ENCODE assay signal across 9 cellular contexts in genomic region chr5:145936401-145937131, GRCh38. TPM values are rescaled to one million over a fixed set of nuclear protein-coding genes. Genes with fewer than 3 reads are reported as not detected.
DNase-seq lines count a peak whose midpoint lies in the region; ATAC-seq and TF ChIP-seq lines count a peak whose summit lies in the region.
"Had no signal": no experiment of that assay in that cellular context is flagged by ENCODE, and none has a peak within 500 bp of the region (broad histone marks: within the 10 kb centered on the region; RNA-seq: fewer than 3 reads in every experiment).

Gene SH3RF2, plus strand, starts transcription at chr5:145936578. Its CDS starts 1,351 bp downstream, at chr5:145937929.

- TF ChIP-seq CTCF in VCaP (conservative IDR thresholded peaks at IDR 0.05) (no peak), fibroblast of mammary gland (conservative IDR thresholded peaks at IDR 0.05; ENCODE audit: control insufficient read depth, insufficient read depth, low read depth, low read length) (no peak), neural crest cell (conservative IDR thresholded peaks at IDR 0.05) (no peak)

- peak within 1 kb of the TSS; percentile 50 for H3K4me3 ChIP-seq in fibroblast of mammary gland (ENCODE audit: control insufficient read depth, low read depth, low read length)
- H3K4me3 ChIP-seq: GM12878 had no signal

- peaks cover 28% of the 10 kb centered on the region for H3K27me3 Mint-ChIP-seq in neural crest cell (ENCODE audit: low read depth)

- in situ Hi-C loops in ACHN (cut with HindIII; ENCODE audit: low pct_ligation_motif_present, low pct_unique_long_range_greater_than_20kb, low sequenced_read_pairs), result no loop called here

- H3K27ac Mint-ChIP-seq in neural crest cell (ENCODE audit: unreplicated experiment), result no peak within 1 kb of the TSS

- peak within 1 kb of the TSS; percentile 54 for H3K27ac ChIP-seq in VCaP

- peaks cover 36% of the 10 kb centered on the region for H3K4me1 Mint-ChIP-seq in neural crest cell

- H3K4me3 Mint-ChIP-seq in neural crest cell, result peak within 1 kb of the TSS; percentile 86

- no peaks in the 10 kb centered on the region for H3K9me3 Mint-ChIP-seq in neural crest cell

- DNase-seq in ACHN (peak; percentile 89), HPDE6-E6E7 (ENCODE audit: extremely low spot score) (peak; percentile 64), fibroblast of mammary gland (ENCODE audit: low read depth) (peak; percentile 60), neural crest cell (ENCODE audit: low read depth, low spot score) (peak; percentile 53), NCI-H1417 (lab: John Stamatoyannopoulos, UW) (no peak)

- no peak for ATAC-seq in GM21825 (IDR thresholded peaks at IDR 0.05; ENCODE audit: unreplicated experiment)
- ATAC-seq in GM21529 (IDR thresholded peaks at IDR 0.05; ENCODE audit: unreplicated experiment), result no peak

- no peaks in the 10 kb centered on the region for H3K36me3 Mint-ChIP-seq in neural crest cell (ENCODE audit: low read depth)

RNA-seq across cellular contexts. Expression of gene SH3RF2, which starts in this region (rescaled TPM):
- 0.72 and 1.0 TPM in 2 replicates for total RNA-seq in neural crest cell

Comparison
In these comparisons a context has a peak if more than half of its experiments do, and no peak if none do; other contexts are left out.
1. DNase-seq: peak in ACHN (single experiment), HPDE6-E6E7 (single experiment), fibroblast of mammary gland (single experiment) and neural crest cell (single experiment); none in NCI-H1417 (0 of 3).